In the genomic region with DNA sequence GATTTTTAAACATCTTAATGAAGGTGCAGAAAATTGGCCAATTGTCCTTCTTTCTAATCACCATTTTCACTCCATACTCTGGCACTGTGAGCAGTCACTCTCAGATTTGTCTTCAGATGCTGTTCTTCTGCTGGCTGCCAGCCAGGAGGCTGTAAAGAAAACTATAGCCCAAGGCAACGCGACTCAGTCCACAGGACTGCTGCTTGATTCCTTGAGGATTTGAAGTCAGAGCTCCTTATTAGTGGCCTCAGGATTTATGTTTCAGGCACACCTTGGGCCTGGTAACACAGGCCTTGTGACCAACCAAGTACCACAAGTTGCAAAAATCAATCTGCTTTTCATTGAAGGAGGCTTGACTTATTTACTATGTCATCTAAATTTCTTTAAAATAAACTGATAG, we compare ENCODE assay signal across 18 cellular contexts.
DNase-seq lines count a peak whose midpoint lies in the region; ATAC-seq, FAIRE-seq and TF ChIP-seq lines count a peak whose summit lies in the region.
"Had no signal": no experiment of that assay in that cellular context is flagged by ENCODE, and none has a peak within 500 bp of the region (broad histone marks: within the 10 kb centered on the region; RNA-seq: fewer than 3 reads in every experiment).

No MANE protein-coding gene starts in this region.

- H3K18ac ChIP-seq in IMR-90 (ENCODE audit: low read depth, low read length), result no peak overlapping the region
- H3K18ac ChIP-seq in mesenchymal stem cell (ENCODE audit: low read depth in 1 of 2, low read length in 2 of 2), result no peak overlapping the region

- POLR2A ChIA-PET in IMR-90 (lab: Charles Lee; ENCODE audit: unreplicated experiment), result no interaction called here

- H3K4me1 ChIP-seq in IMR-90 (ENCODE audit: control insufficient read depth, insufficient read depth, low read length), result no peaks in the 10 kb centered on the region
- H3K4me1 ChIP-seq in astrocyte (ENCODE audit: insufficient read depth, low read length), result peaks cover 16% of the 10 kb centered on the region
- peaks cover 2% of the 10 kb centered on the region for H3K4me1 ChIP-seq in mesenchymal stem cell (ENCODE audit: control insufficient read depth, insufficient read depth, low read depth, low read length)
- H3K4me1 ChIP-seq in small intestine (ENCODE audit: control insufficient read depth in 2 of 2, insufficient read depth in 1 of 2, low read depth in 1 of 2, low read length in 1 of 2), result no peaks in the 10 kb centered on the region
- H3K4me1 ChIP-seq in right atrium auricular region, result no peaks in the 10 kb centered on the region
- H3K4me1 ChIP-seq: HAP-1 had no signal

- no peak for TF ChIP-seq POLR2A in IMR-90 (IDR thresholded peaks at IDR 0.05; ENCODE audit: low read depth, low read length)

- H3K4me3 Mint-ChIP-seq in astrocyte (ENCODE audit: unreplicated experiment), result peak overlapping the region; percentile 59
- H3K4me3 Mint-ChIP-seq: brain; T-helper 2 cell treated with Interferon-gamma antibody and Interleukin-4, amounts not matched to agents 5 μg/mL and 100 μg/mL, for 36 hours had no signal

- H3K4me2 ChIP-seq in IMR-90 (ENCODE audit: low read depth, low read length) (no peak overlapping the region), astrocyte (ENCODE audit: low read length) (peak overlapping the region; percentile 28), mesenchymal stem cell (ENCODE audit: low read length, poor library complexity, severe bottlenecking) (no peak overlapping the region)

- H3K4ac ChIP-seq in IMR-90 (ENCODE audit: low read depth, low read length), result peak overlapping the region; percentile 20; the same call in 1 of the 2 replicates
- no peak overlapping the region for H3K4ac ChIP-seq in mesenchymal stem cell (ENCODE audit: low read depth in 1 of 2, low read length in 2 of 2)

- H3K27me3 ChIP-seq in IMR-90 (ENCODE audit: control insufficient read depth, insufficient read depth, low read length), result no peaks in the 10 kb centered on the region
- no peaks in the 10 kb centered on the region for H3K27me3 ChIP-seq in astrocyte (ENCODE audit: insufficient read depth, low read length)
- no peaks in the 10 kb centered on the region for H3K27me3 ChIP-seq in mesenchymal stem cell (ENCODE audit: control insufficient read depth in 1 of 2, insufficient read depth in 1 of 2, low read length in 2 of 2)
- H3K27me3 ChIP-seq in small intestine (ENCODE audit: control insufficient read depth in 2 of 2, insufficient read depth in 2 of 2, low read length in 2 of 2), result no peaks in the 10 kb centered on the region
- H3K27me3 ChIP-seq in right atrium auricular region, result no peaks in the 10 kb centered on the region

- dilution Hi-C loops in IMR-90 (cut with HindIII; ENCODE audit: low sequenced_read_pairs, unreplicated experiment), result no loop called here

- H4K91ac ChIP-seq in IMR-90 (ENCODE audit: insufficient read depth, low read depth, low read length) (no peak overlapping the region), mesenchymal stem cell (ENCODE audit: low read length) (no peak overlapping the region)

- peak overlapping the region; percentile 93 for H3K27ac Mint-ChIP-seq in astrocyte (ENCODE audit: unreplicated experiment)
- H3K27ac Mint-ChIP-seq: brain; T-helper 2 cell treated with Interferon-gamma antibody and Interleukin-4, amounts not matched to agents 5 μg/mL and 100 μg/mL, for 36 hours had no signal

- FAIRE-seq in astrocyte (lab: Jason Lieb, UNC) (peak; percentile 55), small intestine (lab: Jason Lieb, UNC) (no peak)

- no peaks in the 10 kb centered on the region for H3K9me3 ChIP-seq in IMR-90 (ENCODE audit: control insufficient read depth, insufficient read depth, low read length)
- peaks cover 4% of the 10 kb centered on the region for H3K9me3 ChIP-seq in astrocyte (ENCODE audit: insufficient read depth, low read depth, low read length)
- H3K9me3 ChIP-seq in mesenchymal stem cell (ENCODE audit: control insufficient read depth, low read length), result no peaks in the 10 kb centered on the region
- no peaks in the 10 kb centered on the region for H3K9me3 ChIP-seq in small intestine (ENCODE audit: control insufficient read depth, low read depth)
- no peaks in the 10 kb centered on the region for H3K9me3 ChIP-seq in right atrium auricular region
- H3K9me3 ChIP-seq: HAP-1 had no signal

- H3K36me3 Mint-ChIP-seq in astrocyte (ENCODE audit: low read depth, unreplicated experiment), result no peaks in the 10 kb centered on the region
- H3K36me3 Mint-ChIP-seq: brain had no signal

- DNase-seq in Caki2 (ENCODE audit: low read depth) (peak; percentile 38), IMR-90 (peak; percentile 21), astrocyte (ENCODE audit: low read depth) (peak; percentile 7), mesenchymal stem cell (peak; percentile 35), small intestine (no peak), GM10266 (ENCODE audit: extremely low spot score) (no peak), right atrium auricular region (ENCODE audit: low spot score) (no peak)
- DNase-seq: activated CD4-positive, alpha-beta T cell treated with anti-CD3 and anti-CD28 coated beads, Interleukin-2, amount 50 U/mL, for 48 hours; activated effector memory CD4-positive, alpha-beta T cell treated with Interleukin-2 at 50 U/mL for 16 hours; DMS79 treated with DMSO at 0.1 percent for 48 hours; NCI-H1048; RPMI8226; stimulated activated CD8-positive, alpha-beta memory T cell treated with anti-CD3 and anti-CD28 coated beads, Interleukin-4, amount 100 ng/mL, for 48 hours had no signal

- H3K14ac ChIP-seq in IMR-90 (replicated peaks; ENCODE audit: low read depth, low read length) (no peak overlapping the region), mesenchymal stem cell (ENCODE audit: low read length in 2 of 2) (no peak overlapping the region)

- H2BK15ac ChIP-seq in IMR-90 (ENCODE audit: low read depth, low read length) (no peak overlapping the region), mesenchymal stem cell (ENCODE audit: low read depth, poor library complexity, severe bottlenecking) (no peak overlapping the region)

- CTCF ChIA-PET in IMR-90 (lab: Yijun Ruan, JAX), result no interaction called here

- H3K36me3 ChIP-seq in IMR-90 (ENCODE audit: control insufficient read depth, insufficient read depth, low read length), result no peaks in the 10 kb centered on the region
- H3K36me3 ChIP-seq in astrocyte (ENCODE audit: insufficient read depth, low read length), result no peaks in the 10 kb centered on the region
- H3K36me3 ChIP-seq in mesenchymal stem cell (ENCODE audit: control insufficient read depth in 1 of 2, insufficient read depth in 2 of 2, low read depth in 1 of 2, low read length in 2 of 2), result no peaks in the 10 kb centered on the region
- no peaks in the 10 kb centered on the region for H3K36me3 ChIP-seq in small intestine (ENCODE audit: control insufficient read depth in 2 of 2, insufficient read depth in 2 of 2, low read length in 2 of 2)
- H3K36me3 ChIP-seq in right atrium auricular region, result no peaks in the 10 kb centered on the region
- H3K36me3 ChIP-seq: HAP-1 had no signal

- H2BK5ac ChIP-seq in IMR-90 (ENCODE audit: low read depth, low read length, poor library complexity, severe bottlenecking) (no peak overlapping the region), mesenchymal stem cell (ENCODE audit: low read depth, low read length, poor library complexity, severe bottlenecking) (no peak overlapping the region)

- no peak overlapping the region for H2BK12ac ChIP-seq in mesenchymal stem cell (ENCODE audit: low read length in 2 of 2)

- ATAC-seq in IMR-90 (ENCODE audit: low read depth) (peak; percentile 17), GM18517 (IDR thresholded peaks at IDR 0.05; ENCODE audit: unreplicated experiment) (no peak)

- no peaks in the 10 kb centered on the region for H3K79me2 ChIP-seq in astrocyte (ENCODE audit: insufficient read depth, low read length)

- no peaks in the 10 kb centered on the region for H3K9me1 ChIP-seq in IMR-90 (ENCODE audit: insufficient read depth, low read length)

- H3K56ac ChIP-seq in IMR-90 (ENCODE audit: extremely low read depth, insufficient read depth, low read length), result no peak overlapping the region

- H2AFZ ChIP-seq in IMR-90 (replicated peaks; ENCODE audit: low read length, poor library complexity) (no peak overlapping the region), astrocyte (ENCODE audit: low read depth, low read length) (peak overlapping the region; percentile 50), mesenchymal stem cell (ENCODE audit: low read depth, low read length) (no peak overlapping the region)

- no peak overlapping the region for H3K9ac ChIP-seq in IMR-90 (ENCODE audit: low read depth, low read length)
- H3K9ac ChIP-seq in astrocyte (ENCODE audit: low read length), result peak overlapping the region; percentile 24
- no peak overlapping the region for H3K9ac ChIP-seq in mesenchymal stem cell (ENCODE audit: low read length)

- H2AK5ac ChIP-seq in IMR-90 (ENCODE audit: low read depth, low read length), result no peak overlapping the region
- no peak overlapping the region for H2AK5ac ChIP-seq in mesenchymal stem cell (ENCODE audit: low read length, severe bottlenecking)

- H4K8ac ChIP-seq in IMR-90 (ENCODE audit: low read depth in 2 of 2, low read length in 2 of 2) (0 out of 4 replicates have a peak overlapping the region, but pooled peaks have one; percentile 49 to 59), mesenchymal stem cell (ENCODE audit: low read length) (no peak overlapping the region)

- in situ Hi-C loops in Caki2 (cut with HindIII; ENCODE audit: low pct_unique_long_range_greater_than_20kb, low sequenced_read_pairs) (no loop called here), IMR-90 (cut with MboI; ENCODE audit: low sequenced_read_pairs) (no loop called here)

- H2BK20ac ChIP-seq in IMR-90 (ENCODE audit: low read depth, low read length), result peak overlapping the region; percentile 62; the same call in 1 of the 2 replicates

- H4K20me1 ChIP-seq in IMR-90 (ENCODE audit: insufficient read depth, low read length) (no peaks in the 10 kb centered on the region), astrocyte (ENCODE audit: insufficient read depth, low read length) (no peaks in the 10 kb centered on the region)

- H3K79me1 ChIP-seq in IMR-90 (ENCODE audit: low read depth in 1 of 2, low read length in 2 of 2) (no peaks in the 10 kb centered on the region), mesenchymal stem cell (replicated peaks; ENCODE audit: low read length, poor library complexity, severe bottlenecking) (no peaks in the 10 kb centered on the region)

- TF ChIP-seq CTCF in IMR-90 (conservative IDR thresholded peaks at IDR 0.05; ENCODE audit: low read depth, low read length), result no peak
- no peak for TF ChIP-seq CTCF in astrocyte (IDR thresholded peaks at IDR 0.05; ENCODE audit: insufficient read depth, low read depth, low read length)
- no peak for TF ChIP-seq CTCF in GM10266 (IDR thresholded peaks at IDR 0.05; ENCODE audit: control insufficient read depth, insufficient read depth, low read depth, missing control alignments)
- TF ChIP-seq CTCF in right atrium auricular region (IDR thresholded peaks at IDR 0.05), result no peak

- no peak overlapping the region for H3K23ac ChIP-seq in IMR-90 (ENCODE audit: low read depth, low read length)
- H3K23ac ChIP-seq in mesenchymal stem cell (ENCODE audit: low read length in 2 of 2), result no peak overlapping the region

- WGBS in IMR-90 (ENCODE audit: extremely low coverage in 2 of 2, insufficient read length in 1 of 2), 2 experiments, result 20% methylated on average over 2 of the region's 2 CpGs; no CpG with 5 or more reads in 1 of the 2 experiments
- 25% methylated on average over 2 of the region's 2 CpGs for WGBS in mesenchymal stem cell
- 61 to 73% (median 63%) methylated on average over 2 of the region's 2 CpGs for WGBS in small intestine, 3 donors

- H2AK9ac ChIP-seq in IMR-90 (replicated peaks; ENCODE audit: low read depth, low read length, poor library complexity), result no peak overlapping the region

- TF ChIP-seq RAD21 in IMR-90 (IDR thresholded peaks at IDR 0.05; ENCODE audit: low read length), result no peak

- H3K4me3 ChIP-seq in IMR-90 (ENCODE audit: insufficient read depth, low read depth, low read length) (no peak overlapping the region), astrocyte (ENCODE audit: insufficient read depth, low read depth, low read length) (no peak overlapping the region), mesenchymal stem cell (ENCODE audit: insufficient read depth in 1 of 2, low read depth in 1 of 2, low read length in 2 of 2) (no peak overlapping the region), small intestine (ENCODE audit: low read depth in 1 of 2, low read length in 2 of 2) (no peak overlapping the region), right atrium auricular region (no peak overlapping the region)
- H3K4me3 ChIP-seq: HAP-1, lung had no signal

- H3K9me3 Mint-ChIP-seq in astrocyte (ENCODE audit: unreplicated experiment), result peaks cover 8% of the 10 kb centered on the region

- H3K27ac ChIP-seq in IMR-90 (ENCODE audit: insufficient read depth, low read length) (no peak overlapping the region), astrocyte (ENCODE audit: low read depth, low read length) (peak overlapping the region; percentile 20), mesenchymal stem cell (ENCODE audit: low read length, poor library complexity, severe bottlenecking) (peak overlapping the region; percentile 57), small intestine (ENCODE audit: low read depth in 1 of 2, low read length in 1 of 2) (no peak overlapping the region), right atrium auricular region (no peak overlapping the region)

- peaks cover 25% of the 10 kb centered on the region for H3K4me1 Mint-ChIP-seq in astrocyte (ENCODE audit: low read depth, unreplicated experiment)

- no peaks in the 10 kb centered on the region for H3K27me3 Mint-ChIP-seq in astrocyte (ENCODE audit: low read depth, unreplicated experiment)

- BruUV-seq in IMR-90 (replicated peaks; lab: Mats Ljungman, UMichigan), result no TSS peak

- no peak overlapping the region for H4K5ac ChIP-seq in IMR-90 (ENCODE audit: low read depth, low read length)

- intact Hi-C loops in IMR-90 (cut with micrococcal nuclease), result no loop called here

- H2BK120ac ChIP-seq in IMR-90 (ENCODE audit: low read depth, low read length) (peak overlapping the region; percentile 75), mesenchymal stem cell (ENCODE audit: low read depth, low read length) (no peak overlapping the region)

Comparison
In these comparisons a context has a peak if more than half of its experiments do, and no peak if none do; other contexts are left out.
1. DNase-seq: peak in Caki2 (single experiment), IMR-90 (single experiment), astrocyte (single experiment) and mesenchymal stem cell (single experiment); none in small intestine (single experiment), GM10266 (single experiment) and right atrium auricular region (single experiment).
2. H3K27ac ChIP-seq: peak in astrocyte (single experiment) and mesenchymal stem cell (single experiment); none in IMR-90 (single experiment), small intestine (0 of 2) and right atrium auricular region (0 of 2).